Comparison of ENCODE assay signal across 14 cellular contexts in genomic region chrY:2887386-2887785, GRCh38. TPM values are rescaled to one million over a fixed set of nuclear protein-coding genes. Genes with fewer than 3 reads are reported as not detected.
DNase-seq lines count a peak whose midpoint lies in the region; FAIRE-seq and TF ChIP-seq lines count a peak whose summit lies in the region.
"Had no signal": no experiment of that assay in that cellular context is flagged by ENCODE, and none has a peak within 500 bp of the region (broad histone marks: within the 10 kb centered on the region; RNA-seq: fewer than 3 reads in every experiment).

No MANE protein-coding gene starts in this region.

- FAIRE-seq in endothelial cell of umbilical vein (lab: Jason Lieb, UNC): peak; percentile 98
- FAIRE-seq: GM12892 had no signal

- no peak for TF ChIP-seq CTCF in DOHH2 (IDR thresholded peaks at IDR 0.05; ENCODE audit: low read depth, low read length, poor library complexity, severe bottlenecking)
- no peak for TF ChIP-seq CTCF in endothelial cell of umbilical vein (IDR thresholded peaks at IDR 0.05; ENCODE audit: extremely low read depth in 1 of 2, insufficient read depth in 1 of 2, low read depth in 1 of 2, low read length in 2 of 2)
- no peak for TF ChIP-seq CTCF in MM.1S (IDR thresholded peaks at IDR 0.05; ENCODE audit: low read length)
- TF ChIP-seq CTCF in dorsolateral prefrontal cortex (IDR thresholded peaks at IDR 0.05 in 54 of 56, conservative IDR thresholded peaks at IDR 0.05 in 2 of 56; ENCODE audit: low read depth in 1 of 56, partially characterized antibody in 56 of 56): no peak

- H3K4me1 ChIP-seq in DOHH2 (ENCODE audit: control insufficient read depth, low read length) (peaks cover 14% of the 10 kb centered on the region), endothelial cell of umbilical vein (ENCODE audit: control insufficient read depth, extremely low read depth, insufficient read depth, low read length) (peaks cover 22% of the 10 kb centered on the region), MM.1S (ENCODE audit: low read length) (no peaks in the 10 kb centered on the region)

- peak overlapping the region; percentile 61 for H3K4me3 Mint-ChIP-seq in T-helper 2 cell treated with Interferon-gamma antibody and Interleukin-4, amounts not matched to agents 5 μg/mL and 100 μg/mL, for 36 hours
- no peak overlapping the region for H3K4me3 Mint-ChIP-seq in immature natural killer cell

- H3K9me3 ChIP-seq in DOHH2 (ENCODE audit: control insufficient read depth, insufficient read depth, low read length) (no peaks in the 10 kb centered on the region), endothelial cell of umbilical vein (replicated peaks; ENCODE audit: control insufficient read depth, insufficient read depth, low read length) (no peaks in the 10 kb centered on the region), MM.1S (replicated peaks; ENCODE audit: insufficient read depth, low read length) (no peaks in the 10 kb centered on the region)

- H3K9me2 ChIP-seq in DOHH2 (replicated peaks; ENCODE audit: control insufficient read depth, low read length): no peaks in the 10 kb centered on the region
- no peaks in the 10 kb centered on the region for H3K9me2 ChIP-seq in MM.1S (replicated peaks; ENCODE audit: insufficient read depth, low read length)

- no peak overlapping the region for H3K4me3 ChIP-seq in DOHH2 (ENCODE audit: low read length)
- H3K4me3 ChIP-seq in endothelial cell of umbilical vein (replicated peaks in 1 of 3; ENCODE audit: insufficient read depth in 1 of 3, low read depth in 1 of 3, low read length in 3 of 3): no peak overlapping the region
- no peak overlapping the region for H3K4me3 ChIP-seq in MM.1S (ENCODE audit: low read length)
- no peak overlapping the region for H3K4me3 ChIP-seq in dorsolateral prefrontal cortex
- no peak overlapping the region for H3K4me3 ChIP-seq in H7 (ENCODE audit: insufficient read depth, low read depth, low read length)

- H4K20me1 ChIP-seq in DOHH2 (ENCODE audit: control insufficient read depth, insufficient read depth, low read depth, low read length) (no peaks in the 10 kb centered on the region), endothelial cell of umbilical vein (replicated peaks; ENCODE audit: control insufficient read depth, extremely low read depth, insufficient read depth, low read length) (no peaks in the 10 kb centered on the region), MM.1S (ENCODE audit: insufficient read depth, low read length) (no peaks in the 10 kb centered on the region)

- BruUV-seq in endothelial cell of umbilical vein (replicated peaks; lab: Mats Ljungman, UMichigan): no TSS peak

- H3K79me2 ChIP-seq in DOHH2 (ENCODE audit: control insufficient read depth, low read length) (no peaks in the 10 kb centered on the region), endothelial cell of umbilical vein (ENCODE audit: control insufficient read depth, insufficient read depth, low read length) (no peaks in the 10 kb centered on the region), MM.1S (ENCODE audit: low read length) (no peaks in the 10 kb centered on the region)

- H3K27me3 Mint-ChIP-seq in T-helper 2 cell treated with Interferon-gamma antibody and Interleukin-4, amounts not matched to agents 5 μg/mL and 100 μg/mL, for 36 hours (ENCODE audit: low read depth): no peaks in the 10 kb centered on the region
- peaks cover 0 to 1% (median 0%) of the 10 kb centered on the region in 3 donors for H3K27me3 Mint-ChIP-seq in immature natural killer cell (ENCODE audit: low read depth in 3 of 3)

- H3F3A ChIP-seq in DOHH2 (ENCODE audit: control insufficient read depth, insufficient read depth) (no peaks in the 10 kb centered on the region), MM.1S (ENCODE audit: insufficient read depth, low read length) (no peaks in the 10 kb centered on the region)

- H3K9me1 ChIP-seq in endothelial cell of umbilical vein (replicated peaks; ENCODE audit: control insufficient read depth, extremely low read depth, insufficient read depth, low read length): no peaks in the 10 kb centered on the region

- H3K27ac ChIP-seq in DOHH2 (ENCODE audit: low read depth, low read length) (no peak overlapping the region), endothelial cell of umbilical vein (ENCODE audit: insufficient read depth, low read depth, low read length) (peak overlapping the region; percentile 98), MM.1S (ENCODE audit: low read length) (no peak overlapping the region), dorsolateral prefrontal cortex (no peak overlapping the region)

- peak overlapping the region; percentile 85 for H3K27ac Mint-ChIP-seq in T-helper 2 cell treated with Interferon-gamma antibody and Interleukin-4, amounts not matched to agents 5 μg/mL and 100 μg/mL, for 36 hours
- no peak overlapping the region for H3K27ac Mint-ChIP-seq in immature natural killer cell

- H3K36me3 ChIP-seq in DOHH2 (ENCODE audit: control insufficient read depth, low read length) (no peaks in the 10 kb centered on the region), endothelial cell of umbilical vein (ENCODE audit: control insufficient read depth in 2 of 2, extremely low read depth in 1 of 2, insufficient read depth in 2 of 2, low read length in 2 of 2) (no peaks in the 10 kb centered on the region), MM.1S (replicated peaks; ENCODE audit: insufficient read depth, low read length) (no peaks in the 10 kb centered on the region), H7 (replicated peaks; ENCODE audit: control insufficient read depth, insufficient read depth, low read length) (no peaks in the 10 kb centered on the region)

- H2AFZ ChIP-seq in endothelial cell of umbilical vein (ENCODE audit: low read depth, low read length) (no peak overlapping the region), MM.1S (ENCODE audit: low read length) (no peak overlapping the region)

- H3K27me3 ChIP-seq in DOHH2 (ENCODE audit: control insufficient read depth, low read length) (no peaks in the 10 kb centered on the region), endothelial cell of umbilical vein (ENCODE audit: control insufficient read depth in 2 of 2, insufficient read depth in 2 of 2, low read length in 2 of 2) (no peaks in the 10 kb centered on the region), MM.1S (replicated peaks; ENCODE audit: insufficient read depth, low read length) (no peaks in the 10 kb centered on the region), dorsolateral prefrontal cortex (no peaks in the 10 kb centered on the region), H7 (ENCODE audit: control insufficient read depth, insufficient read depth, low read length) (no peaks in the 10 kb centered on the region)

- DNase-seq in HCEC 1CT (peak; percentile 68), endothelial cell of umbilical vein (ENCODE audit: low read depth, low spot score) (peak; percentile 61), immature natural killer cell (no peak), MM.1S (no peak), dorsolateral prefrontal cortex (no peak), H7 (no peak)
- peak; percentile 22 for DNase-seq in T-helper 2 cell treated with Interferon-gamma antibody and Interleukin-4, amounts not matched to agents 5 μg/mL and 100 μg/mL, for 36 hours (ENCODE audit: low spot score)
- DNase-seq: effector CD8-positive, alpha-beta T cell; NCI-H2029 treated with DMSO at 0.1 percent for 48 hours; retina had no signal

- POLR2A ChIA-PET in endothelial cell of umbilical vein (lab: Charles Lee): no interaction called here

- H3K4me1 Mint-ChIP-seq in T-helper 2 cell treated with Interferon-gamma antibody and Interleukin-4, amounts not matched to agents 5 μg/mL and 100 μg/mL, for 36 hours (ENCODE audit: low read depth): peaks cover 25% of the 10 kb centered on the region
- H3K4me1 Mint-ChIP-seq in immature natural killer cell: no peaks in the 10 kb centered on the region

- no peak for TF ChIP-seq POLR2A in endothelial cell of umbilical vein (IDR thresholded peaks at IDR 0.05; ENCODE audit: low read depth, low read length)

- intact Hi-C loops in endothelial cell of umbilical vein (cut with micrococcal nuclease) (loop anchor here (1.0 to 5.0 kb wide), 2 partner anchors 48 to 115 kb away; partner anchors contain the start of gene ZFY), dorsolateral prefrontal cortex (cut with DNase I) (no loop called here)

- dilution Hi-C loops in endothelial cell of umbilical vein (cut with MboI; ENCODE audit: extremely low pct_ligation_motif_present, low sequenced_read_pairs): no loop called here

- peak overlapping the region; percentile 58 for H3K9ac ChIP-seq in endothelial cell of umbilical vein (replicated peaks; ENCODE audit: extremely low read depth, insufficient read depth, low read length)
- no peak overlapping the region for H3K9ac ChIP-seq in MM.1S (ENCODE audit: low read length)

- H3K36me3 Mint-ChIP-seq in T-helper 2 cell treated with Interferon-gamma antibody and Interleukin-4, amounts not matched to agents 5 μg/mL and 100 μg/mL, for 36 hours (ENCODE audit: low read depth): peaks cover 12% of the 10 kb centered on the region
- H3K36me3 Mint-ChIP-seq in immature natural killer cell: no peaks in the 10 kb centered on the region

- H3K4me2 ChIP-seq in DOHH2 (ENCODE audit: low read length) (peak overlapping the region; percentile 36), endothelial cell of umbilical vein (ENCODE audit: insufficient read depth, low read length) (peak overlapping the region; percentile 75), MM.1S (ENCODE audit: low read depth, low read length) (no peak overlapping the region)

- peaks cover 8% of the 10 kb centered on the region for H3K9me3 Mint-ChIP-seq in T-helper 2 cell treated with Interferon-gamma antibody and Interleukin-4, amounts not matched to agents 5 μg/mL and 100 μg/mL, for 36 hours
- H3K9me3 Mint-ChIP-seq in immature natural killer cell: no peaks in the 10 kb centered on the region

- CTCF ChIA-PET in endothelial cell of umbilical vein (lab: Charles Lee): interaction anchor here (1.1 to 1.3 kb wide), 2 partner anchors 29 to 49 kb away, joined by 3 to 4 read pairs; no protein-coding TSS in a partner anchor

RNA-seq across cellular contexts. Expression of gene RPS4Y1, which starts 46.0 kb away (rescaled TPM):
- total RNA-seq in endothelial cell of umbilical vein (296 and 335 TPM in 2 replicates), dorsolateral prefrontal cortex (100 to 1,000 TPM in 1 of 120 experiments, 10 to 100 TPM in 29, under 1 TPM in 1, not detected in 89; 0.86 to 101 (median 80.4) TPM)
- polyA plus RNA-seq in endothelial cell of umbilical vein (598 and 704 TPM in 2 replicates), immature natural killer cell (not detected)
- polyA plus RNA-seq in endothelial cell of umbilical vein (2011; cell fraction: cytosol; rRNA removed): 664 and 668 TPM in 2 replicates
- 344 and 382 TPM in 2 replicates for polyA plus RNA-seq in endothelial cell of umbilical vein (2011; cell fraction: nucleus; rRNA removed)
- 545 and 667 TPM in 2 replicates for polyA plus RNA-seq in endothelial cell of umbilical vein (2012)
- polyA minus RNA-seq in endothelial cell of umbilical vein: 428 and 441 TPM in 2 replicates
- not detected for polyA minus RNA-seq in endothelial cell of umbilical vein (2011; cell fraction: cytosol; rRNA and poly(A)+ RNA removed)
- 66.3 and 89.4 TPM in 2 replicates for polyA minus RNA-seq in endothelial cell of umbilical vein (2011; cell fraction: nucleus; rRNA and poly(A)+ RNA removed)
- total RNA-seq in H7 (2014; rRNA removed; shearing (Covaris generic)): not detected in 2 replicates
- total RNA-seq: mesenteric fat pad, ureter had no signal

RNA-seq across cellular contexts. Expression of gene ZFY, which starts 47.8 kb away (rescaled TPM):
- total RNA-seq in endothelial cell of umbilical vein (10.8 and 15.1 TPM in 2 replicates), dorsolateral prefrontal cortex (10 to 100 TPM in 30 of 120 experiments, under 1 TPM in 1, not detected in 89; 0.56 to 18.0 (median 14.5) TPM)
- polyA plus RNA-seq in endothelial cell of umbilical vein (2.1 and 3.1 TPM in 2 replicates), immature natural killer cell (not detected)
- polyA plus RNA-seq in endothelial cell of umbilical vein (2011; cell fraction: cytosol; rRNA removed): 3.8 and 3.9 TPM in 2 replicates
- 19.2 and 19.5 TPM in 2 replicates for polyA plus RNA-seq in endothelial cell of umbilical vein (2011; cell fraction: nucleus; rRNA removed)
- 10.7 and 11.4 TPM in 2 replicates for polyA plus RNA-seq in endothelial cell of umbilical vein (2012)
- 19.9 and 29.8 TPM in 2 replicates for polyA minus RNA-seq in endothelial cell of umbilical vein
- not detected for polyA minus RNA-seq in endothelial cell of umbilical vein (2011; cell fraction: cytosol; rRNA and poly(A)+ RNA removed)
- 30.4 and 31.8 TPM in 2 replicates for polyA minus RNA-seq in endothelial cell of umbilical vein (2011; cell fraction: nucleus; rRNA and poly(A)+ RNA removed)
- total RNA-seq in H7 (2014; rRNA removed; shearing (Covaris generic)): not detected in 2 replicates
- total RNA-seq: mesenteric fat pad, ureter had no signal

Comparison
In these comparisons a context has a peak if more than half of its experiments do, and no peak if none do; other contexts are left out.
1. DNase-seq: peak in HCEC 1CT (single experiment), T-helper 2 cell treated with Interferon-gamma antibody and Interleukin-4, amounts not matched to agents 5 μg/mL and 100 μg/mL, for 36 hours (single experiment) and endothelial cell of umbilical vein (single experiment); none in immature natural killer cell (0 of 3), MM.1S (single experiment), dorsolateral prefrontal cortex (0 of 10) and H7 (single experiment).